Comparison of ENCODE assay signal across 1 cellular context in the genomic region with DNA sequence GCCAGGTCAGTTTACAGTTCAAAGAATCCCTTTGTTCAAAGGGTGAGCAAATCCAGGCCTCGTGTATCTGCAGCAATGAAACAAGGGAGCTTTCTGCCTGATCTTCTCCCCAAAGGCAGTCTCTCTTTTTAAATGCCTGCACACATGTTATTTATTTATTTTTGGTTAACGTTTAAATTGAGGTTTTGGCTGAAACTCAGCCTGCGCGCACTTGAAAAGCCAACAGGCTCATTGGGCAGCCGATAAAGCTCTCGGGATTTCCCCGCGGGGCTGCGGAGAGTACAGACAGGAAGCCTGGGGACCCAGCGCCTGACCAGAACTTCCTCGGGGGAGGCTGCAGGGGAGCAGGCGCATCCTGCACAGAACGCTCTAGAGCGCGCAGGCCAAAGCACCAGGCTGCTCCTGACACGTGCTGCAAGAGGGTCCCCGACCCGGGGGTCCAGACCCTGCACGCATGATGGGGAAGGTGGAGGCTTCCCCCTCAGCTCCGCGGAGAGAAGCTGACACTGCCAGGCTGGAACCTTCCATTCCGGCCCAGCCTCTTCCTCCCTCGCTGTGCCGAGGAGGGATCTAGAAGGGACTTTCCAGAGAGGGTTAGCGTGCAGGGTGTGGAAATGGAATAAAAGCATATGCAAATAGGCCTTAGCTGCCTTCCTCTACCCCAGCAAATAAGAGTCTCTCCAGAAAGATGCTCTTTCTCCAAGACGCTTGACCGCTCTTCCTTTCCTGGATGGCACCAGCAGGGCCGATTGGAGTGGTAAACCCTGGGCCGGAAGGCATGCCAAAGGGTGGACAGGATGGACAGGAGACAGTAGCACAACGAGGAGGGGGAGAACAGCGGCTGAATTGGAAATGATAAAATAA.
TF ChIP-seq lines count a peak whose summit lies in the region.

No MANE protein-coding gene starts in this region.

TF ChIP-seq in HepG2, 621 proteins besides CTCF, POLR2A, EP300 and RAD21 (continued from another document and continues in another):
- no peak for TF ChIP-seq ZBED4 (CRISPR knock-in tag; IDR thresholded peaks at IDR 0.05; ENCODE audit: borderline replicate concordance)
- peak; percentile 47; the same call in 1 of the 2 replicates for TF ChIP-seq REL (CRISPR knock-in tag; conservative IDR thresholded peaks at IDR 0.05)
- peak; percentile 84 for TF ChIP-seq FOXA3 (CRISPR knock-in tag; IDR thresholded peaks at IDR 0.05)
- TF ChIP-seq, protein P1, sequence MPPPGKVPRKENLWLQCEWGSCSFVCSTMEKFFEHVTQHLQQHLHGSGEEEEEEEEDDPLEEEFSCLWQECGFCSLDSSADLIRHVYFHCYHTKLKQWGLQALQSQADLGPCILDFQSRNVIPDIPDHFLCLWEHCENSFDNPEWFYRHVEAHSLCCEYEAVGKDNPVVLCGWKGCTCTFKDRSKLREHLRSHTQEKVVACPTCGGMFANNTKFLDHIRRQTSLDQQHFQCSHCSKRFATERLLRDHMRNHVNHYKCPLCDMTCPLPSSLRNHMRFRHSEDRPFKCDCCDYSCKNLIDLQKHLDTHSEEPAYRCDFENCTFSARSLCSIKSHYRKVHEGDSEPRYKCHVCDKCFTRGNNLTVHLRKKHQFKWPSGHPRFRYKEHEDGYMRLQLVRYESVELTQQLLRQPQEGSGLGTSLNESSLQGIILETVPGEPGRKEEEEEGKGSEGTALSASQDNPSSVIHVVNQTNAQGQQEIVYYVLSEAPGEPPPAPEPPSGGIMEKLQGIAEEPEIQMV (CRISPR knock-in tag; IDR thresholded peaks at IDR 0.05; ENCODE audit: low read depth) = no peak
- peak; percentile 58; the same call in 1 of the 2 replicates for TF ChIP-seq MED13 (CRISPR knock-in tag; IDR thresholded peaks at IDR 0.05)
- no peak for TF ChIP-seq GABPA (IDR thresholded peaks at IDR 0.05; ENCODE audit: low read depth, low read length)
- TF ChIP-seq GABPA (CRISPR knock-in tag; IDR thresholded peaks at IDR 0.05; ENCODE audit: low read depth) = peak; percentile 68; the same call in 1 of the 2 replicates
- TF ChIP-seq, protein P2, sequence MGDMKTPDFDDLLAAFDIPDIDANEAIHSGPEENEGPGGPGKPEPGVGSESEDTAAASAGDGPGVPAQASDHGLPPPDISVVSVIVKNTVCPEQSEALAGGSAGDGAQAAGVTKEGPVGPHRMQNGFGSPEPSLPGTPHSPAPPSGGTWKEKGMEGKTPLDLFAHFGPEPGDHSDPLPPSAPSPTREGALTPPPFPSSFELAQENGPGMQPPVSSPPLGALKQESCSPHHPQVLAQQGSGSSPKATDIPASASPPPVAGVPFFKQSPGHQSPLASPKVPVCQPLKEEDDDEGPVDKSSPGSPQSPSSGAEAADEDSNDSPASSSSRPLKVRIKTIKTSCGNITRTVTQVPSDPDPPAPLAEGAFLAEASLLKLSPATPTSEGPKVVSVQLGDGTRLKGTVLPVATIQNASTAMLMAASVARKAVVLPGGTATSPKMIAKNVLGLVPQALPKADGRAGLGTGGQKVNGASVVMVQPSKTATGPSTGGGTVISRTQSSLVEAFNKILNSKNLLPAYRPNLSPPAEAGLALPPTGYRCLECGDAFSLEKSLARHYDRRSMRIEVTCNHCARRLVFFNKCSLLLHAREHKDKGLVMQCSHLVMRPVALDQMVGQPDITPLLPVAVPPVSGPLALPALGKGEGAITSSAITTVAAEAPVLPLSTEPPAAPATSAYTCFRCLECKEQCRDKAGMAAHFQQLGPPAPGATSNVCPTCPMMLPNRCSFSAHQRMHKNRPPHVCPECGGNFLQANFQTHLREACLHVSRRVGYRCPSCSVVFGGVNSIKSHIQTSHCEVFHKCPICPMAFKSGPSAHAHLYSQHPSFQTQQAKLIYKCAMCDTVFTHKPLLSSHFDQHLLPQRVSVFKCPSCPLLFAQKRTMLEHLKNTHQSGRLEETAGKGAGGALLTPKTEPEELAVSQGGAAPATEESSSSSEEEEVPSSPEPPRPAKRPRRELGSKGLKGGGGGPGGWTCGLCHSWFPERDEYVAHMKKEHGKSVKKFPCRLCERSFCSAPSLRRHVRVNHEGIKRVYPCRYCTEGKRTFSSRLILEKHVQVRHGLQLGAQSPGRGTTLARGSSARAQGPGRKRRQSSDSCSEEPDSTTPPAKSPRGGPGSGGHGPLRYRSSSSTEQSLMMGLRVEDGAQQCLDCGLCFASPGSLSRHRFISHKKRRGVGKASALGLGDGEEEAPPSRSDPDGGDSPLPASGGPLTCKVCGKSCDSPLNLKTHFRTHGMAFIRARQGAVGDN (CRISPR knock-in tag; IDR thresholded peaks at IDR 0.05) = peak; percentile 100
- TF ChIP-seq, protein P3, sequence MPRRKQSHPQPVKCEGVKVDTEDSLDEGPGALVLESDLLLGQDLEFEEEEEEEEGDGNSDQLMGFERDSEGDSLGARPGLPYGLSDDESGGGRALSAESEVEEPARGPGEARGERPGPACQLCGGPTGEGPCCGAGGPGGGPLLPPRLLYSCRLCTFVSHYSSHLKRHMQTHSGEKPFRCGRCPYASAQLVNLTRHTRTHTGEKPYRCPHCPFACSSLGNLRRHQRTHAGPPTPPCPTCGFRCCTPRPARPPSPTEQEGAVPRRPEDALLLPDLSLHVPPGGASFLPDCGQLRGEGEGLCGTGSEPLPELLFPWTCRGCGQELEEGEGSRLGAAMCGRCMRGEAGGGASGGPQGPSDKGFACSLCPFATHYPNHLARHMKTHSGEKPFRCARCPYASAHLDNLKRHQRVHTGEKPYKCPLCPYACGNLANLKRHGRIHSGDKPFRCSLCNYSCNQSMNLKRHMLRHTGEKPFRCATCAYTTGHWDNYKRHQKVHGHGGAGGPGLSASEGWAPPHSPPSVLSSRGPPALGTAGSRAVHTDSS (CRISPR knock-in tag; conservative IDR thresholded peaks at IDR 0.05) = no peak
- TF ChIP-seq KDM5B (CRISPR knock-in tag; IDR thresholded peaks at IDR 0.05; ENCODE audit: borderline replicate concordance) = peak; percentile 93; the same call in 1 of the 2 replicates
- peak; percentile 63 for TF ChIP-seq NAIF1 (CRISPR knock-in tag; IDR thresholded peaks at IDR 0.05; ENCODE audit: borderline replicate concordance)
- TF ChIP-seq ONECUT2 (CRISPR knock-in tag; IDR thresholded peaks at IDR 0.05) = no peak
- TF ChIP-seq ZNF549 (CRISPR knock-in tag; IDR thresholded peaks at IDR 0.05) = no peak; the same call in 1 of the 2 replicates
- peak; percentile 47; the same call in 1 of the 2 replicates for TF ChIP-seq ZBTB39 (CRISPR knock-in tag; IDR thresholded peaks at IDR 0.05)
- TF ChIP-seq NR2C2 (CRISPR knock-in tag; IDR thresholded peaks at IDR 0.05; ENCODE audit: borderline replicate concordance) = peak; percentile 55; the same call in 1 of the 2 replicates
- TF ChIP-seq ZNF546 (CRISPR knock-in tag; conservative IDR thresholded peaks at IDR 0.05) = peak; percentile 82; the same call in 1 of the 2 replicates
- TF ChIP-seq BCL6 (CRISPR knock-in tag; IDR thresholded peaks at IDR 0.05) = peak; percentile 79
- TF ChIP-seq HOXA3 (CRISPR knock-in tag; IDR thresholded peaks at IDR 0.05) = peak; percentile 40
- TF ChIP-seq ZNF160 (CRISPR knock-in tag; IDR thresholded peaks at IDR 0.05) = 0 out of 2 replicates have a peak, but pooled peaks have one; percentile 58
- no peak for TF ChIP-seq MAZ (IDR thresholded peaks at IDR 0.05; ENCODE audit: borderline replicate concordance, low read depth, low read length)
- no peak for TF ChIP-seq MAZ (CRISPR knock-in tag; IDR thresholded peaks at IDR 0.05; ENCODE audit: low read depth)
- TF ChIP-seq PAXIP1 (CRISPR knock-in tag; conservative IDR thresholded peaks at IDR 0.05) = peak; percentile 87
- peak; percentile 5; the same call in 1 of the 2 replicates for TF ChIP-seq BORCS8-MEF2B (CRISPR knock-in tag; IDR thresholded peaks at IDR 0.05)
- peak; percentile 65; the same call in 1 of the 2 replicates for TF ChIP-seq REPIN1 (CRISPR knock-in tag; IDR thresholded peaks at IDR 0.05; ENCODE audit: borderline replicate concordance, low read depth)
- peak; percentile 78; the same call in 1 of the 2 replicates for TF ChIP-seq POLR2AphosphoS5 (IDR thresholded peaks at IDR 0.05; ENCODE audit: low read depth, low read length)
- peak; percentile 23; the same call in 1 of the 2 replicates for TF ChIP-seq ZNF556 (CRISPR knock-in tag; IDR thresholded peaks at IDR 0.05; ENCODE audit: borderline replicate concordance)
- no peak for TF ChIP-seq ZNF672 (CRISPR knock-in tag; IDR thresholded peaks at IDR 0.05)
- no peak for TF ChIP-seq ZSCAN20 (CRISPR knock-in tag; IDR thresholded peaks at IDR 0.05; ENCODE audit: borderline replicate concordance)
- no peak for TF ChIP-seq DMTF1 (CRISPR knock-in tag; IDR thresholded peaks at IDR 0.05)
